ENCODE assay signal across 8 cellular contexts in the genomic region with DNA sequence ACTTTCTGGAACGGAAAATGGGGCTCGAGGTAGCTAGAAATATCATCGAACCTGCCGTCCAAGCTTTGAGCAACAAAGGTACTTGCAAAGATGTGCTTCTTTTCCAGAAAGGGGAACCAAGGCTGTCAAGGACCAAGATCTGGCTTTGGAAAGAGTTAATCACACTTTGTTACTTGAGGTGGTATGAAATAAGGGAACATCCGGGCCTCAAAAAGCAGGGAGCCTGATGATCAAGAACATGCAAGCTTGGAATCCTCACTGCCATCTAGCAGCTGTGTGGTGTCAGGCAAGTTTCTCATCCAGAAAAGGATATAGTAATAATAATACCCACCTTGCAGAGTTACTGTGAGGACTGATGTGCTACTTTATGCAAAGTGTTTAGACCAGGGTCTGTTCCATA.
"Had no signal": no experiment of that assay in that cellular context is flagged by ENCODE, and none has a peak within 500 bp of the region (broad histone marks: within the 10 kb centered on the region; RNA-seq: fewer than 3 reads in every experiment).

No MANE protein-coding gene starts in this region.

- H3K36me3 ChIP-seq: HAP-1 had no signal

- H3K4me1 ChIP-seq: HAP-1 had no signal

- H3K9me3 ChIP-seq: HAP-1 had no signal

- H3K4me3 ChIP-seq: GM23248, GM23338, HAP-1 had no signal

- H3K27ac ChIP-seq: GM23248 had no signal

- DNase-seq: GM23248, GOT3, H7, H9, HCEC 1CT, HFFc6 had no signal
